In the genomic region with DNA sequence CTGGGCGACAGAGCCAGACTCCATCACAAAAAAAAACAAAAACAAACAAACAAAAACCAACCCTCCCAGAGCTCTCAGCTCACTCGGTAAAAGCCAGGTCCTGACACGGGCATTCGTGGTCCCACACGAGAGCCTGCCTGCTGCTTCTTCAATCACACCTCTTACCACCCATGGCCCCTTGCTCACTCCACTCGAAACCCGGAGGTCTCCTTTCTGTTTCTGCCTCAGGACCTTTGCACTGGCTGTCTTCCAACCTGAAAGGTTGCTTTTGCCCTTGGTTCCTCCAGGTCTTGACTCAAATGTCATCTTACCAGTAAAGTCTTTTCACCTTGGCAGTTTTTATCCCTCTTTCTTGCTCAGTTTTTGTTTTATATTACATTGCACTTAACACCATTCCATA, we compare ENCODE assay signal across 8 cellular contexts.
"Had no signal": no experiment of that assay in that cellular context is flagged by ENCODE, and none has a peak within 500 bp of the region (broad histone marks: within the 10 kb centered on the region; RNA-seq: fewer than 3 reads in every experiment).

No MANE protein-coding gene starts in this region.

- ATAC-seq: GM23338, HCT116 had no signal

- H2AFZ ChIP-seq: GM23338 had no signal

- H3K9me3 Mint-ChIP-seq: GM23338 had no signal

- FAIRE-seq: HTR-8/SVneo had no signal

- H3K4me2 ChIP-seq: GM23338, KMS-11 had no signal

- H3K36me3 ChIP-seq: HAP-1 had no signal

- H3K4me1 ChIP-seq: HAP-1 had no signal

- H3K9ac ChIP-seq: KMS-11 had no signal

- H3K4me3 ChIP-seq: GM23338, HAP-1 had no signal

- DNase-seq: H7, IMR-90, KBM-7 had no signal

- H3K27ac ChIP-seq: KMS-11 had no signal

- H3K27ac Mint-ChIP-seq: GM23338 had no signal

- H3K9me3 ChIP-seq: HAP-1 had no signal

- H3K4me3 Mint-ChIP-seq: GM23338 had no signal
